ENCODE assay signal across 37 cellular contexts in genomic region chr13:70490320-70490935, GRCh38.
"Had no signal": no experiment of that assay in that cellular context is flagged by ENCODE, and none has a peak within 500 bp of the region (broad histone marks: within the 10 kb centered on the region; RNA-seq: fewer than 3 reads in every experiment).

No MANE protein-coding gene starts in this region.

- FAIRE-seq: colon, endometrium, endothelial cell of umbilical vein had no signal

- H3K27ac Mint-ChIP-seq: activated CD4-positive, alpha-beta memory T cell treated with anti-CD3 and anti-CD28 coated beads for 36 hours; activated CD4-positive, alpha-beta T cell treated with anti-CD3 and anti-CD28 coated beads for 36 hours; activated CD4-positive, alpha-beta T cell treated with anti-CD3 and anti-CD28 coated beads, Interleukin-2, amount 10 ng/mL, durations not matched to agents 24 days and 14 days; activated CD8-positive, alpha-beta memory T cell treated with anti-CD3 and anti-CD28 coated beads, Interleukin-2, amount 10 ng/mL, durations not matched to agents 7 days and 5 days; activated CD8-positive, alpha-beta T cell treated with anti-CD3 and anti-CD28 coated beads, Interleukin-2, amount 10 ng/mL, durations not matched to agents 7 days and 5 days; activated naive CD4-positive, alpha-beta T cell treated with anti-CD3 and anti-CD28 coated beads for 36 hours; activated naive CD4-positive, alpha-beta T cell treated with anti-CD3 and anti-CD28 coated beads, Interleukin-2, amount 50 U/mL, for 24 hours; activated naive CD8-positive, alpha-beta T cell treated with anti-CD3 and anti-CD28 coated beads for 36 hours; activated naive CD8-positive, alpha-beta T cell treated with anti-CD3 and anti-CD28 coated beads, Interleukin-2, amount 50 U/mL, for 24 hours; activated T-helper 1 cell treated with anti-CD3 and anti-CD28 coated beads, Interleukin-12 subunit alpha, Interleukin-12 subunit beta, Interleukin-2, Interleukin-4 antibody, amounts not matched to agents 30 ng/mL and 10 ng/mL and 1 ng/mL, durations not matched to agents 14 hours and 24 hours and 36 hours; activated T-helper 2 cell treated with anti-CD3 and anti-CD28 coated beads, Interferon-gamma antibody, Interleukin-2, Interleukin-4, amounts not matched to agents 10 μg/mL and 5 μg/mL and 100 μg/mL, durations not matched to agents 14 hours and 24 hours and 36 hours; T-helper 17 cell; T-helper 2 cell treated with Interferon-gamma antibody and Interleukin-4, amounts not matched to agents 5 μg/mL and 100 μg/mL, for 36 hours had no signal

- H3K27me3 Mint-ChIP-seq: activated CD4-positive, alpha-beta memory T cell treated with anti-CD3 and anti-CD28 coated beads for 36 hours; activated CD4-positive, alpha-beta T cell treated with anti-CD3 and anti-CD28 coated beads for 36 hours; activated CD4-positive, alpha-beta T cell treated with anti-CD3 and anti-CD28 coated beads, Interleukin-2, amount 10 ng/mL, durations not matched to agents 24 days and 14 days; activated CD8-positive, alpha-beta memory T cell treated with anti-CD3 and anti-CD28 coated beads, Interleukin-2, amount 10 ng/mL, durations not matched to agents 7 days and 5 days; activated naive CD4-positive, alpha-beta T cell treated with anti-CD3 and anti-CD28 coated beads, Interleukin-2, amount 50 U/mL, for 24 hours; activated naive CD8-positive, alpha-beta T cell treated with anti-CD3 and anti-CD28 coated beads for 36 hours; activated naive CD8-positive, alpha-beta T cell treated with anti-CD3 and anti-CD28 coated beads, Interleukin-2, amount 50 U/mL, for 24 hours; effector memory CD8-positive, alpha-beta T cell; T-helper 17 cell had no signal

- H3K4me3 ChIP-seq: adrenal gland, body of pancreas, esophagus squamous epithelium, gastroesophageal sphincter had no signal

- H3K9me3 ChIP-seq: adrenal gland had no signal

- H3K27me3 ChIP-seq: adrenal gland, body of pancreas, esophagus squamous epithelium, gastroesophageal sphincter had no signal

- H3K4me1 Mint-ChIP-seq: activated CD4-positive, alpha-beta T cell treated with anti-CD3 and anti-CD28 coated beads for 36 hours; activated CD4-positive, alpha-beta T cell treated with anti-CD3 and anti-CD28 coated beads, Interleukin-2, amount 10 ng/mL, durations not matched to agents 24 days and 14 days; activated CD8-positive, alpha-beta memory T cell treated with anti-CD3 and anti-CD28 coated beads, Interleukin-2, amount 10 ng/mL, durations not matched to agents 7 days and 5 days; activated naive CD4-positive, alpha-beta T cell treated with anti-CD3 and anti-CD28 coated beads, Interleukin-2, amount 50 U/mL, for 24 hours; activated naive CD8-positive, alpha-beta T cell treated with anti-CD3 and anti-CD28 coated beads for 36 hours; activated naive CD8-positive, alpha-beta T cell treated with anti-CD3 and anti-CD28 coated beads, Interleukin-2, amount 50 U/mL, for 24 hours; T-helper 17 cell had no signal

- H3K4me1 ChIP-seq: adrenal gland, body of pancreas, esophagus squamous epithelium, gastroesophageal sphincter had no signal

- ATAC-seq: activated CD4-positive, alpha-beta T cell treated with anti-CD3 and anti-CD28 coated beads for 36 hours; activated CD8-positive, alpha-beta memory T cell treated with anti-CD3 and anti-CD28 coated beads, Interleukin-2, amount 10 ng/mL, durations not matched to agents 7 days and 5 days; activated CD8-positive, alpha-beta T cell treated with anti-CD3 and anti-CD28 coated beads, Interleukin-2, amount 10 ng/mL, durations not matched to agents 7 days and 5 days; activated naive CD8-positive, alpha-beta T cell treated with anti-CD3 and anti-CD28 coated beads, Interleukin-2, amount 50 U/mL, for 24 hours; body of pancreas; effector memory CD8-positive, alpha-beta T cell; gastroesophageal sphincter; T-helper 17 cell had no signal

- H3K9me3 Mint-ChIP-seq: activated naive CD4-positive, alpha-beta T cell treated with anti-CD3 and anti-CD28 coated beads, Interleukin-2, amount 50 U/mL, for 24 hours had no signal

- H3K27ac ChIP-seq: adrenal gland, body of pancreas, epithelial cell of prostate, esophagus squamous epithelium, gastroesophageal sphincter had no signal

- DNase-seq: activated CD4-positive, alpha-beta memory T cell treated with anti-CD3 and anti-CD28 coated beads for 36 hours; activated CD4-positive, alpha-beta T cell treated with anti-CD3 and anti-CD28 coated beads for 36 hours; activated CD4-positive, alpha-beta T cell treated with anti-CD3 and anti-CD28 coated beads, Interleukin-2, amount 10 ng/mL, durations not matched to agents 24 days and 14 days; activated CD4-positive, CD25-positive, alpha-beta regulatory T cell; activated CD4-positive, CD25-positive, alpha-beta regulatory T cell treated with anti-CD3 and anti-CD28 coated beads, Interleukin-2, amount 50 U/mL, for 72 hours; activated CD8-positive, alpha-beta memory T cell treated with anti-CD3 and anti-CD28 coated beads, Interleukin-2, amount 10 ng/mL, durations not matched to agents 7 days and 5 days; activated CD8-positive, alpha-beta memory T cell treated with anti-CD3 and anti-CD28 coated beads, Interleukin-2, amount 50 U/mL, for 4 hours; activated CD8-positive, alpha-beta T cell treated with anti-CD3 and anti-CD28 coated beads, Interleukin-2, amount 10 ng/mL, durations not matched to agents 7 days and 5 days; activated effector memory CD4-positive, alpha-beta T cell treated with anti-CD3 and anti-CD28 coated beads, Interleukin-2, amount 50 U/mL, for 16 hours; activated naive CD4-positive, alpha-beta T cell treated with anti-CD3 and anti-CD28 coated beads for 36 hours; activated naive CD8-positive, alpha-beta T cell treated with anti-CD3 and anti-CD28 coated beads for 36 hours; activated naive CD8-positive, alpha-beta T cell treated with anti-CD3 and anti-CD28 coated beads, Interleukin-2, amount 50 U/mL, for 24 hours; activated T-cell treated with anti-CD3 and anti-CD28 coated beads, Interleukin-2, amount 50 U/mL, for 1 hour; activated T-cell treated with anti-CD3 and anti-CD28 coated beads, Interleukin-2, amount 50 U/mL, for 48 hours; adrenal gland; amygdala; aorta; body of pancreas; caudate nucleus; cortex of kidney; dermis blood vessel endothelial cell; effector CD4-positive, alpha-beta T cell; effector memory CD8-positive, alpha-beta T cell; esophagus squamous epithelium; foreskin melanocyte; T-helper 1 cell; T-helper 17 cell; T1000 had no signal

- H3K4me3 Mint-ChIP-seq: activated CD4-positive, alpha-beta memory T cell treated with anti-CD3 and anti-CD28 coated beads for 36 hours; activated CD4-positive, alpha-beta T cell treated with anti-CD3 and anti-CD28 coated beads for 36 hours; activated CD4-positive, alpha-beta T cell treated with anti-CD3 and anti-CD28 coated beads, Interleukin-2, amount 10 ng/mL, durations not matched to agents 24 days and 14 days; activated CD8-positive, alpha-beta memory T cell treated with anti-CD3 and anti-CD28 coated beads, Interleukin-2, amount 10 ng/mL, durations not matched to agents 7 days and 5 days; activated CD8-positive, alpha-beta T cell treated with anti-CD3 and anti-CD28 coated beads, Interleukin-2, amount 10 ng/mL, durations not matched to agents 7 days and 5 days; activated naive CD4-positive, alpha-beta T cell treated with anti-CD3 and anti-CD28 coated beads for 36 hours; activated naive CD4-positive, alpha-beta T cell treated with anti-CD3 and anti-CD28 coated beads, Interleukin-2, amount 50 U/mL, for 24 hours; activated naive CD8-positive, alpha-beta T cell treated with anti-CD3 and anti-CD28 coated beads for 36 hours; activated naive CD8-positive, alpha-beta T cell treated with anti-CD3 and anti-CD28 coated beads, Interleukin-2, amount 50 U/mL, for 24 hours; activated T-helper 1 cell treated with anti-CD3 and anti-CD28 coated beads, Interleukin-12 subunit alpha, Interleukin-12 subunit beta, Interleukin-2, Interleukin-4 antibody, amounts not matched to agents 30 ng/mL and 10 ng/mL and 1 ng/mL, durations not matched to agents 14 hours and 24 hours and 36 hours; effector memory CD8-positive, alpha-beta T cell; T-helper 17 cell; T-helper 2 cell treated with Interferon-gamma antibody and Interleukin-4, amounts not matched to agents 5 μg/mL and 100 μg/mL, for 36 hours had no signal

- H3K36me3 ChIP-seq: adrenal gland, esophagus squamous epithelium, gastroesophageal sphincter had no signal
